ENCODE assay signal across 9 cellular contexts in genomic region chr17:64081802-64082799, GRCh38. TPM values are rescaled to one million over a fixed set of nuclear protein-coding genes. Genes with fewer than 3 reads are reported as not detected.
DNase-seq lines count a peak whose midpoint lies in the region; ATAC-seq, FAIRE-seq and TF ChIP-seq lines count a peak whose summit lies in the region.
"Had no signal": no experiment of that assay in that cellular context is flagged by ENCODE, and none has a peak within 500 bp of the region (broad histone marks: within the 10 kb centered on the region; RNA-seq: fewer than 3 reads in every experiment).

No MANE protein-coding gene starts in this region.

- POLR2A ChIA-PET in A549 (lab: Yijun Ruan, JAX) (interaction anchor here (0.7 to 4.4 kb wide), 5 partner anchors 17 to 64 kb away, joined by 3 to 27 read pairs (median 5); partner anchors contain the start of gene ERN1), PC-9 (lab: Charles Lee; ENCODE audit: unreplicated experiment) (interaction anchor here (0.6 to 1.0 kb wide), 2 partner anchors 64 to 423 kb away, joined by 3 to 5 read pairs; no protein-coding TSS in a partner anchor)
- POLR2A ChIA-PET in naive thymus-derived CD4-positive, alpha-beta T cell (lab: Charles Lee): interaction anchor here (0.6 to 3.5 kb wide), 11 partner anchors 10 to 63 kb away, joined by 3 to 23 read pairs (median 5); partner anchors contain the start of genes ERN1 and ICAM2

- peak; percentile 79 to 93 for DNase-seq in A549 (ENCODE audit: low read depth in 1 of 2, low spot score in 1 of 2)
- peak; percentile 69 for DNase-seq in GM03348 (ENCODE audit: low spot score)
- DNase-seq in PC-9: peak; percentile 33 to 99
- peak; percentile 98 for DNase-seq in bronchial epithelial cell (ENCODE audit: low read depth)
- DNase-seq in naive thymus-derived CD4-positive, alpha-beta T cell: peak in 5 of 9 donors; percentile 21 to 36 (median 30)

- FAIRE-seq in A549 (lab: Jason Lieb, UNC): peak; percentile 46
- peak; percentile 43 for FAIRE-seq in bronchial epithelial cell (lab: Jason Lieb, UNC)
- FAIRE-seq: H1 had no signal

- H3K9me3 ChIP-seq in A549 (no peaks in the 10 kb centered on the region), PC-9 (ENCODE audit: insufficient read depth, low read depth) (no peaks in the 10 kb centered on the region)
- H3K9me3 ChIP-seq in naive thymus-derived CD4-positive, alpha-beta T cell (ENCODE audit: control insufficient read depth in 2 of 3, low read length in 3 of 3): no peaks in the 10 kb centered on the region

- TSS peak; percentile 61 for BruUV-seq in PC-9 (replicated peaks; lab: Mats Ljungman, UMichigan)

- H3K27me3 Mint-ChIP-seq in IgD-negative memory B cell: no peaks in the 10 kb centered on the region
- no peaks in the 10 kb centered on the region for H3K27me3 Mint-ChIP-seq in naive thymus-derived CD4-positive, alpha-beta T cell

- peaks cover 6 to 15% (median 13%) of the 10 kb centered on the region in 3 donors for H3K4me1 Mint-ChIP-seq in IgD-negative memory B cell
- peaks cover 7 to 25% (median 11%) of the 10 kb centered on the region in 7 donors for H3K4me1 Mint-ChIP-seq in naive thymus-derived CD4-positive, alpha-beta T cell

- H3K9me2 ChIP-seq in PC-9 (ENCODE audit: insufficient read depth): no peaks in the 10 kb centered on the region

- H3F3A ChIP-seq in PC-9 (ENCODE audit: insufficient read depth, low read depth): peaks cover 56% of the 10 kb centered on the region

- 5% methylated on average over 8 of the region's 8 CpGs for WGBS in A549 (ENCODE audit: missing lambda C conversion rate)

- peak; percentile 87 to 93; a peak in 4 of 5 replicates for TF ChIP-seq EP300 in A549 (IDR thresholded peaks at IDR 0.05)

- no peak for TF ChIP-seq CTCF in A549 (IDR thresholded peaks at IDR 0.05)
- TF ChIP-seq CTCF in PC-9 (conservative IDR thresholded peaks at IDR 0.05): peak; percentile 20; the same call in 1 of the 2 replicates
- TF ChIP-seq CTCF in bronchial epithelial cell (IDR thresholded peaks at IDR 0.05; ENCODE audit: insufficient read depth, low read length, severe bottlenecking): no peak

- CTCF ChIA-PET in A549 (lab: Yijun Ruan, JAX) (interaction anchor here (0.9 to 4.9 kb wide), 12 partner anchors 11 to 92 kb away, joined by 3 to 27 read pairs (median 4); no protein-coding TSS in a partner anchor), PC-9 (lab: Charles Lee) (no interaction called here)
- CTCF ChIA-PET in naive thymus-derived CD4-positive, alpha-beta T cell (lab: Charles Lee): interaction anchor here (0.7 to 2.4 kb wide), 7 partner anchors 8 to 163 kb away, joined by 3 to 7 read pairs (median 4); partner anchors contain the start of gene GH1

- peak overlapping the region in 1 of 4 donors; percentile 55 for H3K4me3 Mint-ChIP-seq in IgD-negative memory B cell
- peak overlapping the region in 8 of 10 donors; percentile 49 to 84 (median 72) for H3K4me3 Mint-ChIP-seq in naive thymus-derived CD4-positive, alpha-beta T cell

- no peaks in the 10 kb centered on the region for H3K27me3 ChIP-seq in PC-9 (ENCODE audit: insufficient read depth, low read depth)
- no peaks in the 10 kb centered on the region for H3K27me3 ChIP-seq in bronchial epithelial cell (ENCODE audit: control insufficient read depth, insufficient read depth, low read length)
- H3K27me3 ChIP-seq in naive thymus-derived CD4-positive, alpha-beta T cell (ENCODE audit: control insufficient read depth in 2 of 2, insufficient read depth in 2 of 2, low read length in 2 of 2): no peaks in the 10 kb centered on the region

- H3K4me2 ChIP-seq in A549: peak overlapping the region; percentile 69
- H3K4me2 ChIP-seq in PC-9: peak overlapping the region; percentile 77

- no peaks in the 10 kb centered on the region for H4K20me1 ChIP-seq in PC-9 (ENCODE audit: insufficient read depth)

- no peak overlapping the region; the same call in 1 of the 2 replicates for H2AFZ ChIP-seq in PC-9

- peaks cover 49% of the 10 kb centered on the region for H3K79me2 ChIP-seq in PC-9 (ENCODE audit: low read depth)

- H3K4me1 ChIP-seq in A549 (peaks cover 77% of the 10 kb centered on the region), PC-9 (replicated peaks; ENCODE audit: insufficient read depth) (peaks cover 77% of the 10 kb centered on the region)
- H3K4me1 ChIP-seq in naive thymus-derived CD4-positive, alpha-beta T cell (ENCODE audit: control insufficient read depth in 2 of 2, insufficient read depth in 2 of 2, low read length in 2 of 2): peaks cover 49 to 75% of the 10 kb centered on the region in 2 donors

- peak overlapping the region; percentile 88 to 89 for H3K27ac ChIP-seq in A549
- H3K27ac ChIP-seq in PC-9: peak overlapping the region; percentile 99
- H3K27ac ChIP-seq in naive thymus-derived CD4-positive, alpha-beta T cell (ENCODE audit: low read depth, low read length): peak overlapping the region; percentile 37

- peak in 1 of 2 experiments; percentile 49; a peak in 3 of 5 replicates for TF ChIP-seq RAD21 in A549 (conservative IDR thresholded peaks at IDR 0.05 in 1 of 2, IDR thresholded peaks at IDR 0.05 in 1 of 2)

- peak overlapping the region; percentile 2; the same call in 1 of the 3 replicates for H3K4me3 ChIP-seq in A549
- peak overlapping the region; percentile 38 for H3K4me3 ChIP-seq in PC-9
- no peak overlapping the region for H3K4me3 ChIP-seq in bronchial epithelial cell (ENCODE audit: low read depth, low read length)
- H3K4me3 ChIP-seq in naive thymus-derived CD4-positive, alpha-beta T cell (ENCODE audit: low read length): peak overlapping the region; percentile 4

- ATAC-seq in A549 (peak; percentile 85 to 95), HG03025 (IDR thresholded peaks at IDR 0.05; ENCODE audit: low FRiP score, unreplicated experiment) (no peak), GM18502 (IDR thresholded peaks at IDR 0.05; ENCODE audit: poor library complexity, unreplicated experiment) (no peak)
- peak; percentile 81 for ATAC-seq in naive thymus-derived CD4-positive, alpha-beta T cell

- peak overlapping the region in 2 of 3 donors; percentile 19 to 32 for H3K27ac Mint-ChIP-seq in IgD-negative memory B cell
- H3K27ac Mint-ChIP-seq in naive thymus-derived CD4-positive, alpha-beta T cell: peak overlapping the region in 6 of 9 donors; percentile 52 to 91 (median 74)

- TF ChIP-seq POLR2A in A549 (IDR thresholded peaks at IDR 0.05; ENCODE audit: low read length): no peak

- no peaks in the 10 kb centered on the region for H3K9me3 Mint-ChIP-seq in IgD-negative memory B cell
- H3K9me3 Mint-ChIP-seq in naive thymus-derived CD4-positive, alpha-beta T cell: no peaks in the 10 kb centered on the region

- H3K36me3 ChIP-seq in PC-9 (ENCODE audit: low read depth): 0 out of 2 replicates have a peak, but pooled peaks cover 10% of the 10 kb centered on the region
- peaks cover 3% of the 10 kb centered on the region for H3K36me3 ChIP-seq in bronchial epithelial cell (ENCODE audit: control insufficient read depth, insufficient read depth, low read length)
- peaks cover 0 to 11% (median 9%) of the 10 kb centered on the region in 3 experiments for H3K36me3 ChIP-seq in naive thymus-derived CD4-positive, alpha-beta T cell (ENCODE audit: control insufficient read depth in 2 of 3, insufficient read depth in 3 of 3, low read length in 3 of 3)

- intact Hi-C loops in PC-9 (cut with micrococcal nuclease; ENCODE audit: unreplicated experiment): loop anchor here (5.0 kb wide), 1 partner anchor 50 kb away; the partner anchor contains the start of gene ERN1
- intact Hi-C loops in naive thymus-derived CD4-positive, alpha-beta T cell (cut with micrococcal nuclease): loop anchor here (1.0 to 2.0 kb wide), 6 partner anchors 9 to 49 kb away; partner anchors contain the start of gene ERN1 (in 2 of the 2)

- H3K36me3 Mint-ChIP-seq in IgD-negative memory B cell: peaks cover 4% of the 10 kb centered on the region
- H3K36me3 Mint-ChIP-seq in naive thymus-derived CD4-positive, alpha-beta T cell: peaks cover 0 to 43% (median 16%) of the 10 kb centered on the region in 5 donors

TF ChIP-seq in A549, 52 proteins besides CTCF, POLR2A, EP300 and RAD21 (continues in another document):
- TF ChIP-seq MAFK (IDR thresholded peaks at IDR 0.05; ENCODE audit: partially characterized antibody): no peak
- no peak for TF ChIP-seq FOXS1 (CRISPR knock-in tag; IDR thresholded peaks at IDR 0.05)
- TF ChIP-seq CHD2 (IDR thresholded peaks at IDR 0.05; ENCODE audit: low read length, partially characterized antibody): no peak
- no peak for TF ChIP-seq REST (IDR thresholded peaks at IDR 0.05)
- peak; percentile 95 for TF ChIP-seq ZSCAN20 (CRISPR knock-in tag; IDR thresholded peaks at IDR 0.05)
- no peak for TF ChIP-seq HDAC2 (IDR thresholded peaks at IDR 0.05)

RNA-seq across cellular contexts. Expression of gene ERN1, which starts 47.8 kb away (rescaled TPM):
- polyA plus RNA-seq in A549 (2011; rRNA removed) (19.8 and 23.3 TPM in 2 replicates), A549 (2017; fragmentation: RNase III; extraction: RNeasy Plus Mini Kit Qiagen cat#74134 plus additional on column Dnase treatment) (3.5 to 4.1 TPM (median 3.7 TPM) in 3 replicates), IgD-negative memory B cell (9.6 TPM)
- polyA plus RNA-seq in A549 (2012; cell fraction: cytosol; rRNA removed): 4.5 and 4.6 TPM in 2 replicates
- polyA plus RNA-seq in A549 (2012; cell fraction: nucleus; rRNA removed): 7.3 and 8.1 TPM in 2 replicates
- 39.3 and 44.8 TPM in 2 replicates for polyA minus RNA-seq in A549 (2011; rRNA and poly(A)+ RNA removed)
- total RNA-seq in PC-9 (2021) (9.2 and 11.7 TPM in 2 replicates), bronchial epithelial cell (22.1 and 35.2 TPM in 2 replicates)
- total RNA-seq in naive thymus-derived CD4-positive, alpha-beta T cell: 100 to 1,000 TPM in 1 of 5 experiments, 10 to 100 TPM in 4; 52.6 to 110 (median 62.9) TPM
- 10 to 100 TPM; 15.7 to 19.7 TPM for polyA plus RNA-seq in naive thymus-derived CD4-positive, alpha-beta T cell

Comparison
In these comparisons a context has a peak if more than half of its experiments do, and no peak if none do; other contexts are left out.
1. ATAC-seq: peak in A549 (2 of 2) and naive thymus-derived CD4-positive, alpha-beta T cell (single experiment); none in HG03025 (single experiment) and GM18502 (single experiment).
2. DNase-seq: peak in every context shown above with its lines; median percentile 98 in bronchial epithelial cell; 86 in A549; 69 in GM03348; 66 in PC-9; 30 in naive thymus-derived CD4-positive, alpha-beta T cell.
3. H3K27ac ChIP-seq: peak in every context shown above with its lines; median percentile 99 in PC-9; 88 in A549; 37 in naive thymus-derived CD4-positive, alpha-beta T cell.